17 cellular contexts compared by ENCODE assay signal in the genomic region with DNA sequence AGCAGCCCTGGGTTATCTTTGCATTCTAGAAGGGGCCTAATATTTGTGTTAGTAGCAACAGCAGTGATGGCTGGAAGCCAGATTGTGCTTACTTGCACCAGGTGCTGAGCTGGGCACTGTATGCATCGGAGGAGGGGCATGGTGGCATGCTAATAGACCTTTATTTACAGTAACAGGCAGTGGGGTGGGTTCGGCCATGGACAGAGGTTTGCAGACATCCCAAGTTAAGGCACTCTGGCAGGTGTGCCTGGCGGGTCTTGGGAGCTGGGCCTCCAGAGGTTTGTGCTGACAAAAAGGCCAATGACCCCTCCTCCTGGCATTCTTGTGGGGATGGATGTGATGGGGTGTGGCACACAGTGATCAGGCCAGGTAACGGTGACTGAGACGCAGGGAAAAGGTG. TPM values are rescaled to one million over a fixed set of nuclear protein-coding genes. Genes with fewer than 3 reads are reported as not detected.
DNase-seq lines count a peak whose midpoint lies in the region; ATAC-seq and TF ChIP-seq lines count a peak whose summit lies in the region.
"Had no signal": no experiment of that assay in that cellular context is flagged by ENCODE, and none has a peak within 500 bp of the region (broad histone marks: within the 10 kb centered on the region; RNA-seq: fewer than 3 reads in every experiment).

No MANE protein-coding gene starts in this region.

- H3K4me3 ChIP-seq in DOHH2 (ENCODE audit: low read length) (no peak overlapping the region), SJCRH30 (no peak overlapping the region), psoas muscle (no peak overlapping the region)
- H3K4me3 ChIP-seq: GM12878, smooth muscle cell had no signal

- H3K79me2 ChIP-seq in DOHH2 (ENCODE audit: control insufficient read depth, low read length) = no peaks in the 10 kb centered on the region

- ATAC-seq in psoas muscle = no peak
- no peak for ATAC-seq in GM21381 (IDR thresholded peaks at IDR 0.05; ENCODE audit: unreplicated experiment)
- ATAC-seq: stimulated activated naive CD8-positive, alpha-beta T cell treated with anti-CD3 and anti-CD28 coated beads, Interleukin-15, amount 100 ng/mL, for 72 hours had no signal

- H3K4me1 ChIP-seq in DOHH2 (ENCODE audit: control insufficient read depth, low read length) = peaks cover 16% of the 10 kb centered on the region
- H3K4me1 ChIP-seq in SJCRH30 = peaks cover 38% of the 10 kb centered on the region
- peaks cover 35% of the 10 kb centered on the region for H3K4me1 ChIP-seq in psoas muscle
- H3K4me1 ChIP-seq: BE2C had no signal

- no peaks in the 10 kb centered on the region for H3K9me3 ChIP-seq in DOHH2 (ENCODE audit: control insufficient read depth, insufficient read depth, low read length)
- H3K9me3 ChIP-seq in SJCRH30 (replicated peaks) = no peaks in the 10 kb centered on the region
- no peaks in the 10 kb centered on the region for H3K9me3 ChIP-seq in psoas muscle
- H3K9me3 ChIP-seq: BE2C had no signal

- intact Hi-C loops in psoas muscle (cut with DNase I) = loop anchor here in 1 of 2 donors (2.0 kb wide), 2 partner anchors 30 to 64 kb away; no protein-coding TSS in a partner anchor

- DNase-seq in NCI-H146 treated with DMSO at 0.1 percent for 48 hours (lab: John Stamatoyannopoulos, UW; ENCODE audit: unreplicated experiment) (peak; percentile 41), SJCRH30 (peak in 1 of 2 experiments; percentile 44), psoas muscle (no peak), pons (ENCODE audit: low spot score) (no peak)
- no peak for DNase-seq in stimulated activated CD4-positive, alpha-beta T cell treated with anti-CD3 and anti-CD28 coated beads, Interleukin-4, amount 100 ng/mL, for 4 hours
- DNase-seq in activated CD4-positive, alpha-beta T cell treated with anti-CD3 and anti-CD28 coated beads, Interleukin-2, amount 50 U/mL, for 48 hours = no peak
- DNase-seq: activated CD4-positive, alpha-beta T cell treated with anti-CD3 and anti-CD28 coated beads, Interleukin-2, amount 10 ng/mL, durations not matched to agents 7 days and 5 days; BE2C; glutamatergic neuron; NCI-H1048; stimulated activated naive CD8-positive, alpha-beta T cell treated with anti-CD3 and anti-CD28 coated beads, Interleukin-15, amount 100 ng/mL, for 72 hours; T1000 had no signal

- H3K4me2 ChIP-seq in DOHH2 (ENCODE audit: low read length) = peak overlapping the region; percentile 39; the same call in 1 of the 2 replicates

- H3K9me2 ChIP-seq in DOHH2 (replicated peaks; ENCODE audit: control insufficient read depth, low read length) = no peaks in the 10 kb centered on the region

- TF ChIP-seq CTCF in DOHH2 (IDR thresholded peaks at IDR 0.05; ENCODE audit: low read depth, low read length, poor library complexity, severe bottlenecking) (no peak), psoas muscle (IDR thresholded peaks at IDR 0.05) (no peak)

- H3K36me3 ChIP-seq in DOHH2 (ENCODE audit: control insufficient read depth, low read length) (no peaks in the 10 kb centered on the region), SJCRH30 (no peaks in the 10 kb centered on the region), psoas muscle (ENCODE audit: insufficient read depth in 1 of 2, low read depth in 1 of 2) (no peaks in the 10 kb centered on the region)
- H3K36me3 ChIP-seq: BE2C had no signal

- WGBS in psoas muscle, 3 donors = 64 to 78% (median 73%) methylated on average over 5 of the region's 5 CpGs

- no peak overlapping the region for H3K27ac ChIP-seq in DOHH2 (ENCODE audit: low read depth, low read length)
- H3K27ac ChIP-seq in SJCRH30 = peak overlapping the region; percentile 16
- H3K27ac ChIP-seq in psoas muscle = peak overlapping the region; percentile 87

- H3F3A ChIP-seq in DOHH2 (ENCODE audit: control insufficient read depth, insufficient read depth) = no peaks in the 10 kb centered on the region

- no peaks in the 10 kb centered on the region for H4K20me1 ChIP-seq in DOHH2 (ENCODE audit: control insufficient read depth, insufficient read depth, low read depth, low read length)

- H3K27me3 ChIP-seq in DOHH2 (ENCODE audit: control insufficient read depth, low read length) (no peaks in the 10 kb centered on the region), SJCRH30 (no peaks in the 10 kb centered on the region), psoas muscle (ENCODE audit: insufficient read depth in 3 of 3, low read length in 2 of 3) (no peaks in the 10 kb centered on the region)
- H3K27me3 ChIP-seq: BE2C had no signal

RNA-seq across cellular contexts. Expression of gene CD93, which starts 39.0 kb away (rescaled TPM):
- total RNA-seq in SJCRH30 (2014; rRNA removed; shearing (Covaris generic)) = not detected in 2 replicates
- 10 to 100 TPM; 17.6 to 35.7 (median 34.6) TPM for total RNA-seq in psoas muscle
- polyA plus RNA-seq in psoas muscle = 10 to 100 TPM in 1 of 3 donors, 1 to 10 TPM in 2; 7.7 to 15.5 (median 9.5) TPM
- total RNA-seq: smooth muscle cell had no signal
- polyA plus RNA-seq: IgD-negative memory B cell, smooth muscle cell had no signal

Comparison
In these comparisons a context has a peak if more than half of its experiments do, and no peak if none do; other contexts are left out.
1. RNA of gene CD93, which starts 39.0 kb away (total RNA-seq): 17.6 to 35.7 TPM in psoas muscle; not detected in SJCRH30; every median in the first group is over 10 times any median in the second.